ENCODE assay signal across 14 cellular contexts in genomic region chr2:174076948-174077347, GRCh38.
DNase-seq lines count a peak whose midpoint lies in the region; FAIRE-seq and TF ChIP-seq lines count a peak whose summit lies in the region.
"Had no signal": no experiment of that assay in that cellular context is flagged by ENCODE, and none has a peak within 500 bp of the region (broad histone marks: within the 10 kb centered on the region; RNA-seq: fewer than 3 reads in every experiment).

No MANE protein-coding gene starts in this region.

- H3K27me3 ChIP-seq in small intestine (ENCODE audit: control insufficient read depth in 2 of 2, insufficient read depth in 2 of 2, low read length in 2 of 2): no peaks in the 10 kb centered on the region

- no peak overlapping the region for H3K4me3 ChIP-seq in small intestine (ENCODE audit: low read depth in 1 of 2, low read length in 2 of 2)

- TF ChIP-seq POLR2A in GM12892 (IDR thresholded peaks at IDR 0.05; ENCODE audit: low read depth, low read length): no peak

- 12 to 68% (median 35%) methylated on average over 1 of the region's 1 CpG for WGBS in small intestine, 3 donors

- H3K4me1 ChIP-seq in small intestine (ENCODE audit: control insufficient read depth in 2 of 2, insufficient read depth in 1 of 2, low read depth in 1 of 2, low read length in 1 of 2): no peaks in the 10 kb centered on the region

- FAIRE-seq in small intestine (lab: Jason Lieb, UNC) (no peak), HTR-8/SVneo (lab: Jason Lieb, UNC) (no peak), GM12892 (lab: Jason Lieb, UNC) (no peak)

- no peak overlapping the region for H3K27ac ChIP-seq in small intestine (ENCODE audit: low read depth in 1 of 2, low read length in 1 of 2)

- H3K36me3 ChIP-seq in small intestine (ENCODE audit: control insufficient read depth in 2 of 2, insufficient read depth in 2 of 2, low read length in 2 of 2): peaks cover 0 to 2% of the 10 kb centered on the region in 2 donors

- DNase-seq in NCI-H2029 treated with DMSO at 0.1 percent for 48 hours (lab: John Stamatoyannopoulos, UW) (peak; percentile 1), NCI-H2029 (lab: John Stamatoyannopoulos, UW) (no peak), NCI-H146 treated with DMSO at 0.1 percent for 48 hours (lab: John Stamatoyannopoulos, UW; ENCODE audit: unreplicated experiment) (peak; percentile 82), NCI-H524 treated with DMSO at 0.1 percent for 48 hours (lab: John Stamatoyannopoulos, UW) (peak; percentile 3), small intestine (peak; percentile 12), HTR-8/SVneo (ENCODE audit: insufficient read length, low spot score) (no peak), GM12892 (ENCODE audit: insufficient read length) (no peak), NCI-H2196 treated with DMSO at 0.1 percent for 48 hours (lab: John Stamatoyannopoulos, UW; ENCODE audit: unreplicated experiment) (no peak)
- DNase-seq: C1 segment of cervical spinal cord, H7, MM.1S, NCI-H1694, NCI-H226, PC-3 had no signal

- no peaks in the 10 kb centered on the region for H3K9me3 ChIP-seq in small intestine (ENCODE audit: control insufficient read depth, low read depth)

Comparison
In these comparisons a context has a peak if more than half of its experiments do, and no peak if none do; other contexts are left out.
1. DNase-seq: peak in NCI-H2029 treated with DMSO at 0.1 percent for 48 hours (single experiment), NCI-H146 treated with DMSO at 0.1 percent for 48 hours (single experiment), NCI-H524 treated with DMSO at 0.1 percent for 48 hours (single experiment) and small intestine (single experiment); none in NCI-H2029 (single experiment), HTR-8/SVneo (single experiment), GM12892 (single experiment) and NCI-H2196 treated with DMSO at 0.1 percent for 48 hours (single experiment).